In genomic region chr19:42132851-42133528, GRCh38 we compare ENCODE assay signal across 8 cellular contexts. TPM values are rescaled to one million over a fixed set of nuclear protein-coding genes. Genes with fewer than 3 reads are reported as not detected.
A peak's percentile ranks its signal among the peaks of the same experiment; 100 is the strongest.
DNase-seq lines count a peak whose midpoint lies in the region; ATAC-seq and TF ChIP-seq lines count a peak whose summit lies in the region.

No MANE protein-coding gene starts in this region.

- no peaks in the 10 kb centered on the region for H3K9me3 ChIP-seq in muscle layer of colon (ENCODE audit: low read length)

- peak; percentile 47 for DNase-seq in HPDE6-E6E7 (ENCODE audit: extremely low spot score)
- peak; percentile 59 for DNase-seq in NOMO-1 treated with DMSO at 0.1 percent for 48 hours (lab: John Stamatoyannopoulos, UW; ENCODE audit: unreplicated experiment)
- DNase-seq in activated CD8-positive, alpha-beta memory T cell treated with anti-CD3 and anti-CD28 coated beads, Interleukin-2, amount 50 U/mL, for 4 hours = peak; percentile 87
- no peak for DNase-seq in epithelial cell of proximal tubule (ENCODE audit: low read depth)
- DNase-seq in stimulated activated CD8-positive, alpha-beta memory T cell treated with anti-CD3 and anti-CD28 coated beads, Interleukin-7, amount 100 ng/mL, for 1 hour (ENCODE audit: low read depth in 2 of 2) = peak; percentile 73 to 76

- no peaks in the 10 kb centered on the region for H3K36me3 ChIP-seq in muscle layer of colon (ENCODE audit: insufficient read depth, low read length)

- peak; percentile 96 for TF ChIP-seq CTCF in GM12874 (IDR thresholded peaks at IDR 0.05; ENCODE audit: insufficient read depth, low read depth, low read length)
- peak; percentile 79 for TF ChIP-seq CTCF in epithelial cell of proximal tubule (conservative IDR thresholded peaks at IDR 0.05; ENCODE audit: low read depth, low read length)

- H3K27me3 ChIP-seq in muscle layer of colon (ENCODE audit: control insufficient read depth in 1 of 2, insufficient read depth in 2 of 2, low read length in 2 of 2) = peaks cover 17 to 35% of the 10 kb centered on the region in 2 donors

- H3K27ac ChIP-seq in muscle layer of colon (ENCODE audit: low read depth, low read length) = no peak overlapping the region

- ATAC-seq in GM19395 (IDR thresholded peaks at IDR 0.05; ENCODE audit: unreplicated experiment) = no peak

- peak overlapping the region; percentile 37 for H3K4me3 ChIP-seq in epithelial cell of proximal tubule (ENCODE audit: low read depth, low read length)
- H3K4me3 ChIP-seq in muscle layer of colon (ENCODE audit: low read depth in 1 of 2, low read length in 2 of 2) = peak overlapping the region; percentile 30 to 32

- no peak overlapping the region for H3K9ac ChIP-seq in muscle layer of colon (ENCODE audit: low read length)

- peaks cover 6% of the 10 kb centered on the region for H3K4me1 ChIP-seq in muscle layer of colon (ENCODE audit: insufficient read depth, low read length)

RNA-seq across cellular contexts. Expression of gene POU2F2, which starts 0.7 kb away (rescaled TPM):
- 0.46 and 3.2 TPM in 2 replicates for total RNA-seq in epithelial cell of proximal tubule

RNA-seq across cellular contexts. Expression of gene ZNF574, which starts 57.0 kb away (rescaled TPM):
- 19.6 and 22.1 TPM in 2 replicates for total RNA-seq in epithelial cell of proximal tubule
